ENCODE assay signal across 1 cellular context in genomic region chr16:57630402-57630787, GRCh38.
TF ChIP-seq lines count a peak whose summit lies in the region.

No MANE protein-coding gene starts in this region.

TF ChIP-seq in HepG2, 621 proteins besides CTCF, POLR2A, EP300 and RAD21:
- TF ChIP-seq ZFYVE20 (CRISPR knock-in tag; IDR thresholded peaks at IDR 0.05; ENCODE audit: borderline replicate concordance, low read depth) (no peak), ZGPAT (CRISPR knock-in tag; IDR thresholded peaks at IDR 0.05) (no peak), RORA (CRISPR knock-in tag; IDR thresholded peaks at IDR 0.05) (no peak), HNF1B (CRISPR knock-in tag; IDR thresholded peaks at IDR 0.05) (no peak), HOXA9 (CRISPR knock-in tag; IDR thresholded peaks at IDR 0.05; ENCODE audit: borderline replicate concordance) (no peak)
- TF ChIP-seq, protein P1, sequence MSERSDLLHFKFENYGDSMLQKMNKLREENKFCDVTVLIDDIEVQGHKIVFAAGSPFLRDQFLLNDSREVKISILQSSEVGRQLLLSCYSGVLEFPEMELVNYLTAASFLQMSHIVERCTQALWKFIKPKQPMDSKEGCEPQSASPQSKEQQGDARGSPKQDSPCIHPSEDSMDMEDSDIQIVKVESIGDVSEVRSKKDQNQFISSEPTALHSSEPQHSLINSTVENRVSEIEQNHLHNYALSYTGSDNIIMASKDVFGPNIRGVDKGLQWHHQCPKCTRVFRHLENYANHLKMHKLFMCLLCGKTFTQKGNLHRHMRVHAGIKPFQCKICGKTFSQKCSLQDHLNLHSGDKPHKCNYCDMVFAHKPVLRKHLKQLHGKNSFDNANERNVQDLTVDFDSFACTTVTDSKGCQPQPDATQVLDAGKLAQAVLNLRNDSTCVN (CRISPR knock-in tag; IDR thresholded peaks at IDR 0.05; ENCODE audit: borderline replicate concordance): no peak
